11 cellular contexts compared by ENCODE assay signal in genomic region chr3:15535757-15536156, GRCh38. TPM values are rescaled to one million over a fixed set of nuclear protein-coding genes. Genes with fewer than 3 reads are reported as not detected.
A peak's percentile ranks its signal among the peaks of the same experiment; 100 is the strongest.
DNase-seq lines count a peak whose midpoint lies in the region; ATAC-seq lines count a peak whose summit lies in the region.
"Had no signal": no experiment of that assay in that cellular context is flagged by ENCODE, and none has a peak within 500 bp of the region (broad histone marks: within the 10 kb centered on the region; RNA-seq: fewer than 3 reads in every experiment).

No MANE protein-coding gene starts in this region.

- H3K36me3 Mint-ChIP-seq in activated CD8-positive, alpha-beta memory T cell treated with anti-CD3 and anti-CD28 coated beads, Interleukin-2, amount 10 ng/mL, durations not matched to agents 7 days and 5 days: peaks cover 7% of the 10 kb centered on the region
- peaks cover 0 to 4% (median 0%) of the 10 kb centered on the region in 3 donors for H3K36me3 Mint-ChIP-seq in immature natural killer cell

- H3K27ac Mint-ChIP-seq in activated CD8-positive, alpha-beta memory T cell treated with anti-CD3 and anti-CD28 coated beads, Interleukin-2, amount 10 ng/mL, durations not matched to agents 7 days and 5 days: peak overlapping the region; percentile 94
- H3K27ac Mint-ChIP-seq in immature natural killer cell: peak overlapping the region; percentile 77 to 93 (median 92)

- H3K4me1 Mint-ChIP-seq in activated CD8-positive, alpha-beta memory T cell treated with anti-CD3 and anti-CD28 coated beads, Interleukin-2, amount 10 ng/mL, durations not matched to agents 7 days and 5 days: peaks cover 52% of the 10 kb centered on the region
- H3K4me1 Mint-ChIP-seq in immature natural killer cell: peaks cover 57 to 67% of the 10 kb centered on the region in 2 donors

- DNase-seq in activated CD8-positive, alpha-beta memory T cell treated with anti-CD3 and anti-CD28 coated beads, Interleukin-2, amount 10 ng/mL, durations not matched to agents 7 days and 5 days: peak; percentile 82
- DNase-seq in immature natural killer cell (peak in 2 of 3 donors; percentile 13 to 22), RPMI8226 (no peak), AG08395 (ENCODE audit: low spot score) (no peak), GM19240 (ENCODE audit: insufficient read length, low spot score) (no peak), NCI-H774 (lab: John Stamatoyannopoulos, UW) (no peak)
- DNase-seq in stimulated activated CD8-positive, alpha-beta memory T cell treated with anti-CD3 and anti-CD28 coated beads, Interleukin-2, amount 100 ng/mL, for 48 hours (ENCODE audit: low read depth in 2 of 2): peak; percentile 12 to 31
- DNase-seq: body of pancreas, DMS79, NCI-H2029 treated with DMSO at 0.1 percent for 48 hours had no signal

- H3K9me3 Mint-ChIP-seq in activated CD8-positive, alpha-beta memory T cell treated with anti-CD3 and anti-CD28 coated beads, Interleukin-2, amount 10 ng/mL, durations not matched to agents 7 days and 5 days (ENCODE audit: low read depth): no peaks in the 10 kb centered on the region
- H3K9me3 Mint-ChIP-seq in immature natural killer cell: no peaks in the 10 kb centered on the region

- CTCF ChIA-PET in activated CD8-positive, alpha-beta memory T cell treated with anti-CD3 and anti-CD28 coated beads, Interleukin-2, amount 10 ng/mL, durations not matched to agents 7 days and 5 days (lab: Charles Lee): interaction anchor here (0.8 to 2.0 kb wide), 9 partner anchors 11 to 131 kb away, joined by 3 to 15 read pairs (median 4); no protein-coding TSS in a partner anchor

- peak overlapping the region; percentile 37 for H3K4me3 Mint-ChIP-seq in activated CD8-positive, alpha-beta memory T cell treated with anti-CD3 and anti-CD28 coated beads, Interleukin-2, amount 10 ng/mL, durations not matched to agents 7 days and 5 days
- peak overlapping the region; percentile 72 to 95 (median 87) for H3K4me3 Mint-ChIP-seq in immature natural killer cell

- ATAC-seq in HG02870 (IDR thresholded peaks at IDR 0.05; ENCODE audit: unreplicated experiment): peak; percentile 67
- peak; percentile 99 for ATAC-seq in activated CD8-positive, alpha-beta memory T cell treated with anti-CD3 and anti-CD28 coated beads, Interleukin-2, amount 10 ng/mL, durations not matched to agents 7 days and 5 days
- ATAC-seq: body of pancreas had no signal

- H3K27me3 Mint-ChIP-seq in activated CD8-positive, alpha-beta memory T cell treated with anti-CD3 and anti-CD28 coated beads, Interleukin-2, amount 10 ng/mL, durations not matched to agents 7 days and 5 days: no peaks in the 10 kb centered on the region
- no peaks in the 10 kb centered on the region for H3K27me3 Mint-ChIP-seq in immature natural killer cell (ENCODE audit: low read depth in 3 of 3)

RNA-seq across cellular contexts. Expression of gene COLQ, which starts 14.3 kb away (rescaled TPM):
- total RNA-seq in activated CD8-positive, alpha-beta memory T cell treated with anti-CD3 and anti-CD28 coated beads, Interleukin-2, amount 10 ng/mL, durations not matched to agents 7 days and 5 days: 1 to 10 TPM; 2.3 to 4.7 TPM
- polyA plus RNA-seq in immature natural killer cell: 10 to 100 TPM; 13.3 to 27.8 (median 18.8) TPM

Comparison
In these comparisons a context has a peak if more than half of its experiments do, and no peak if none do; other contexts are left out.
1. DNase-seq: peak in activated CD8-positive, alpha-beta memory T cell treated with anti-CD3 and anti-CD28 coated beads, Interleukin-2, amount 10 ng/mL, durations not matched to agents 7 days and 5 days (single experiment), immature natural killer cell (2 of 3) and stimulated activated CD8-positive, alpha-beta memory T cell treated with anti-CD3 and anti-CD28 coated beads, Interleukin-2, amount 100 ng/mL, for 48 hours (2 of 2); none in RPMI8226 (single experiment), AG08395 (single experiment), GM19240 (single experiment) and NCI-H774 (single experiment).